ENCODE assay signal across 15 cellular contexts in the genomic region with DNA sequence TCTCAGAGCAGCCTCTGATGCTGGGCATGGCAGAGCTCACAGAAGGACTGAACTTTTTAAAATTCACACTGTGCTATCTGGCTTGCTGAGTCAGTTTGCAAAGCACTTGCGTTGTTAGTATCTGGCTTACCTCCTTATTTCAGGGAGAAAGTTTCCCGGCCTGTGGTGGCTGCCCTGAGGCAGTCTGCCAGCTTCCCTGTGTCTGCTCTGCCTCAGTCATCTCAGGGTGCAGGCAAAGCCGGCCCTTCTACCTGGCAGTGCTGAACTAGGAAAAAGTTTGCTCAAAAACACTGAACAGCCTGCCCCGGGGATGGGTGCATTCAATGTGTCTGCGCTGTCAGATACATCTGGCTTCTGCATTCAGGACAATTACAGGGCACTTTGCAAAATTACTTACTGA.
DNase-seq lines count a peak whose midpoint lies in the region; ATAC-seq and TF ChIP-seq lines count a peak whose summit lies in the region.
"Had no signal": no experiment of that assay in that cellular context is flagged by ENCODE, and none has a peak within 500 bp of the region (broad histone marks: within the 10 kb centered on the region; RNA-seq: fewer than 3 reads in every experiment).

No MANE protein-coding gene starts in this region.

- H3K4me3 ChIP-seq in endodermal cell (ENCODE audit: low read length) (no peak overlapping the region), SJCRH30 (no peak overlapping the region), aorta (ENCODE audit: low read length in 2 of 2) (no peak overlapping the region)
- H3K4me3 ChIP-seq: BLaER1, GM12878 had no signal

- H3K9me3 Mint-ChIP-seq in endodermal cell (no peaks in the 10 kb centered on the region), nephron progenitor cell (peaks cover 3% of the 10 kb centered on the region)
- H3K9me3 Mint-ChIP-seq: CD4-positive, alpha-beta T cell had no signal

- H3K4me1 ChIP-seq in endodermal cell (ENCODE audit: control insufficient read depth, insufficient read depth, low read length) (no peaks in the 10 kb centered on the region), SJCRH30 (no peaks in the 10 kb centered on the region), aorta (ENCODE audit: control insufficient read depth in 1 of 2, insufficient read depth in 2 of 2, low read length in 2 of 2) (no peaks in the 10 kb centered on the region)

- H3K36me3 Mint-ChIP-seq in endodermal cell (ENCODE audit: low read depth) (no peaks in the 10 kb centered on the region), nephron progenitor cell (ENCODE audit: low read depth) (no peaks in the 10 kb centered on the region)

- H3K36me3 ChIP-seq in endodermal cell (ENCODE audit: control insufficient read depth, insufficient read depth, low read length) (no peaks in the 10 kb centered on the region), SJCRH30 (no peaks in the 10 kb centered on the region), aorta (ENCODE audit: control insufficient read depth in 1 of 2, insufficient read depth in 2 of 2, low read length in 1 of 2) (no peaks in the 10 kb centered on the region)
- H3K36me3 ChIP-seq: BLaER1 had no signal

- no peak overlapping the region for H3K9ac ChIP-seq in endodermal cell (ENCODE audit: extremely low read depth, low read length, poor library complexity, severe bottlenecking)
- H3K9ac ChIP-seq: BLaER1 had no signal

- 88 to 94% methylated on average over 3 to 5 of the region's 5 CpGs for WGBS in endodermal cell (ENCODE audit: insufficient coverage in 1 of 2, insufficient read length in 1 of 2), 2 experiments
- WGBS in aorta, 2 donors: 36 to 37% methylated on average over 5 of the region's 5 CpGs

- no peak overlapping the region for H3K4me3 Mint-ChIP-seq in endodermal cell
- H3K4me3 Mint-ChIP-seq in nephron progenitor cell: no peak overlapping the region
- H3K4me3 Mint-ChIP-seq: CD4-positive, alpha-beta T cell had no signal

- H3K27me3 Mint-ChIP-seq in endodermal cell (ENCODE audit: insufficient read depth) (no peaks in the 10 kb centered on the region), nephron progenitor cell (ENCODE audit: low read depth, poor library complexity) (peaks cover 5% of the 10 kb centered on the region)
- H3K27me3 Mint-ChIP-seq: CD4-positive, alpha-beta T cell had no signal

- TF ChIP-seq CTCF in endodermal cell (conservative IDR thresholded peaks at IDR 0.05) (no peak), nephron progenitor cell (IDR thresholded peaks at IDR 0.05) (no peak)

- peak; percentile 57 for DNase-seq in ELF-1 (ENCODE audit: low read depth, low spot score)
- peak; percentile 38 for DNase-seq in endodermal cell
- DNase-seq in nephron progenitor cell: no peak
- DNase-seq in retina: peak; percentile 12
- DNase-seq in SJCRH30: no peak
- no peak for DNase-seq in aorta
- DNase-seq in NCI-H774 (lab: John Stamatoyannopoulos, UW): no peak
- DNase-seq: CD4-positive, alpha-beta T cell; COR-L47; DMS79; Karpas-422; NCI-H1694 treated with DMSO at 0.1 percent for 48 hours had no signal

- H3K27ac Mint-ChIP-seq in endodermal cell: no peak overlapping the region
- H3K27ac Mint-ChIP-seq in nephron progenitor cell: peak overlapping the region; percentile 32
- H3K27ac Mint-ChIP-seq: CD4-positive, alpha-beta T cell had no signal

- intact Hi-C loops in aorta (cut with DNase I): no loop called here

- peak overlapping the region; percentile 57 for H3K27ac ChIP-seq in endodermal cell (ENCODE audit: low read depth, low read length)
- H3K27ac ChIP-seq in SJCRH30: no peak overlapping the region
- no peak overlapping the region for H3K27ac ChIP-seq in aorta (ENCODE audit: low read depth in 1 of 2, low read length in 2 of 2)
- H3K27ac ChIP-seq: BLaER1 had no signal

- ATAC-seq in aorta (ENCODE audit: low FRiP score): no peak
- ATAC-seq: GM12878, Panc1 had no signal

- H3K9me3 ChIP-seq in endodermal cell (ENCODE audit: control insufficient read depth, low read length): no peaks in the 10 kb centered on the region
- H3K9me3 ChIP-seq in SJCRH30 (replicated peaks): no peaks in the 10 kb centered on the region
- no peaks in the 10 kb centered on the region for H3K9me3 ChIP-seq in aorta (ENCODE audit: control insufficient read depth, low read length)
- H3K9me3 ChIP-seq: BLaER1 had no signal

- H3K27me3 ChIP-seq in endodermal cell (ENCODE audit: control insufficient read depth, insufficient read depth, low read length, poor library complexity, severe bottlenecking) (no peaks in the 10 kb centered on the region), SJCRH30 (no peaks in the 10 kb centered on the region), aorta (ENCODE audit: control insufficient read depth in 1 of 2, insufficient read depth in 2 of 2, low read length in 1 of 2) (no peaks in the 10 kb centered on the region)
- H3K27me3 ChIP-seq: BLaER1 had no signal

- H3K4me1 Mint-ChIP-seq in endodermal cell (no peaks in the 10 kb centered on the region), nephron progenitor cell (peaks cover 48% of the 10 kb centered on the region)

Comparison
In these comparisons a context has a peak if more than half of its experiments do, and no peak if none do; other contexts are left out.
1. DNase-seq: peak in ELF-1 (single experiment), endodermal cell (single experiment) and retina (single experiment); none in nephron progenitor cell (single experiment), SJCRH30 (0 of 2), aorta (0 of 2) and NCI-H774 (single experiment).